11 cellular contexts compared by ENCODE assay signal in genomic region chr13:30746816-30747215, GRCh38. TPM values are rescaled to one million over a fixed set of nuclear protein-coding genes. Genes with fewer than 3 reads are reported as not detected.
"Had no signal": no experiment of that assay in that cellular context is flagged by ENCODE, and none has a peak within 500 bp of the region (broad histone marks: within the 10 kb centered on the region; RNA-seq: fewer than 3 reads in every experiment).

No MANE protein-coding gene starts in this region.

- ATAC-seq: WTC11 had no signal

- H3K27me3 ChIP-seq: cardiac muscle cell, esophagus squamous epithelium, heart left ventricle had no signal

- FAIRE-seq: islet of Langerhans had no signal

- H3K9me3 ChIP-seq: esophagus squamous epithelium, heart left ventricle had no signal

- H3K36me3 ChIP-seq: cardiac muscle cell, esophagus squamous epithelium had no signal

- DNase-seq: activated CD4-positive, alpha-beta T cell treated with anti-CD3 and anti-CD28 coated beads, Interleukin-2, amount 10 ng/mL, durations not matched to agents 7 days and 5 days; activated CD8-positive, alpha-beta memory T cell treated with anti-CD3 and anti-CD28 coated beads for 24 hours; activated naive CD4-positive, alpha-beta T cell treated with anti-CD3 and anti-CD28 coated beads for 36 hours; esophagus squamous epithelium; heart left ventricle; stimulated activated CD4-positive, alpha-beta T cell treated with anti-CD3 and anti-CD28 coated beads, Interleukin-2, amount 100 ng/mL, for 24 hours; stimulated activated naive CD4-positive, alpha-beta T cell; T-helper 1 cell had no signal

- H3K4me3 ChIP-seq: cardiac muscle cell, esophagus squamous epithelium, heart left ventricle had no signal

- H3K27ac ChIP-seq: cardiac muscle cell, esophagus squamous epithelium had no signal

RNA-seq across cellular contexts. Expression of gene ALOX5AP, which starts 11.5 kb away (rescaled TPM):
- total RNA-seq: cardiac muscle cell, WTC11 had no signal
